22 cellular contexts compared by ENCODE assay signal in genomic region chr10:29838529-29838928, GRCh38.
"Had no signal": no experiment of that assay in that cellular context is flagged by ENCODE, and none has a peak within 500 bp of the region (broad histone marks: within the 10 kb centered on the region; RNA-seq: fewer than 3 reads in every experiment).

No MANE protein-coding gene starts in this region.

- H3K4me3 Mint-ChIP-seq: activated CD8-positive, alpha-beta T cell treated with anti-CD3 and anti-CD28 coated beads, Interleukin-2, amount 10 ng/mL, durations not matched to agents 7 days and 5 days; activated naive CD8-positive, alpha-beta T cell treated with anti-CD3 and anti-CD28 coated beads for 36 hours; immature natural killer cell; mesothelial cell of epicardium; naive thymus-derived CD8-positive, alpha-beta T cell; stimulated activated naive CD8-positive, alpha-beta T cell treated with anti-CD3 and anti-CD28 coated beads, Interleukin-15, amount 100 ng/mL, for 72 hours; WTC11 had no signal

- H3K27me3 Mint-ChIP-seq: activated naive CD8-positive, alpha-beta T cell treated with anti-CD3 and anti-CD28 coated beads for 36 hours had no signal

- H3K4me1 ChIP-seq: colonic mucosa, spleen had no signal

- DNase-seq: activated CD4-positive, alpha-beta T cell treated with anti-CD3 and anti-CD28 coated beads for 48 hours; activated CD8-positive, alpha-beta memory T cell treated with anti-CD3 and anti-CD28 coated beads, Interleukin-2, amount 50 U/mL, for 4 hours; activated CD8-positive, alpha-beta T cell treated with anti-CD3 and anti-CD28 coated beads, Interleukin-2, amount 10 ng/mL, durations not matched to agents 7 days and 5 days; activated gamma-delta T cell treated with Interleukin-2 at 50 U/mL for 16 hours; activated naive CD8-positive, alpha-beta T cell treated with anti-CD3 and anti-CD28 coated beads for 36 hours; amygdala; body of pancreas; central memory CD4-positive, alpha-beta T cell; colonic mucosa; foreskin melanocyte; head of caudate nucleus; immature natural killer cell; lower lobe of right lung; naive thymus-derived CD8-positive, alpha-beta T cell; nucleus accumbens; right lobe of liver; spleen; stimulated activated naive CD8-positive, alpha-beta T cell treated with anti-CD3 and anti-CD28 coated beads, Interleukin-15, amount 100 ng/mL, for 72 hours; SW 1271; upper lobe of left lung had no signal

- H3K4me3 ChIP-seq: body of pancreas, colonic mucosa, lower lobe of right lung, right lobe of liver, spleen, upper lobe of left lung had no signal

- H3K9me3 Mint-ChIP-seq: activated naive CD8-positive, alpha-beta T cell treated with anti-CD3 and anti-CD28 coated beads for 36 hours; immature natural killer cell; mesothelial cell of epicardium; naive thymus-derived CD8-positive, alpha-beta T cell had no signal

- H3K27ac Mint-ChIP-seq: activated CD8-positive, alpha-beta T cell treated with anti-CD3 and anti-CD28 coated beads, Interleukin-2, amount 10 ng/mL, durations not matched to agents 7 days and 5 days; activated naive CD8-positive, alpha-beta T cell treated with anti-CD3 and anti-CD28 coated beads for 36 hours; immature natural killer cell; WTC11 had no signal

- H3K9me3 ChIP-seq: body of pancreas, colonic mucosa, lower lobe of right lung, right lobe of liver, spleen, upper lobe of left lung had no signal

- H3K27ac ChIP-seq: colonic mucosa, lower lobe of right lung, spleen had no signal

- ATAC-seq: activated CD8-positive, alpha-beta T cell treated with anti-CD3 and anti-CD28 coated beads, Interleukin-2, amount 10 ng/mL, durations not matched to agents 7 days and 5 days; body of pancreas; lower lobe of right lung; naive thymus-derived CD8-positive, alpha-beta T cell; right lobe of liver; WTC11 had no signal

- H3K4me1 Mint-ChIP-seq: activated naive CD8-positive, alpha-beta T cell treated with anti-CD3 and anti-CD28 coated beads for 36 hours; immature natural killer cell; stimulated activated naive CD8-positive, alpha-beta T cell treated with anti-CD3 and anti-CD28 coated beads, Interleukin-15, amount 100 ng/mL, for 72 hours had no signal

- H3K36me3 Mint-ChIP-seq: activated naive CD8-positive, alpha-beta T cell treated with anti-CD3 and anti-CD28 coated beads for 36 hours; immature natural killer cell; mesothelial cell of epicardium; naive thymus-derived CD8-positive, alpha-beta T cell; WTC11 had no signal

- H3K36me3 ChIP-seq: colonic mucosa, lower lobe of right lung, right lobe of liver, spleen, upper lobe of left lung had no signal

- H3K27me3 ChIP-seq: body of pancreas, colonic mucosa, right lobe of liver, spleen, upper lobe of left lung had no signal
